Comparison of ENCODE assay signal across 1 cellular context in the genomic region with DNA sequence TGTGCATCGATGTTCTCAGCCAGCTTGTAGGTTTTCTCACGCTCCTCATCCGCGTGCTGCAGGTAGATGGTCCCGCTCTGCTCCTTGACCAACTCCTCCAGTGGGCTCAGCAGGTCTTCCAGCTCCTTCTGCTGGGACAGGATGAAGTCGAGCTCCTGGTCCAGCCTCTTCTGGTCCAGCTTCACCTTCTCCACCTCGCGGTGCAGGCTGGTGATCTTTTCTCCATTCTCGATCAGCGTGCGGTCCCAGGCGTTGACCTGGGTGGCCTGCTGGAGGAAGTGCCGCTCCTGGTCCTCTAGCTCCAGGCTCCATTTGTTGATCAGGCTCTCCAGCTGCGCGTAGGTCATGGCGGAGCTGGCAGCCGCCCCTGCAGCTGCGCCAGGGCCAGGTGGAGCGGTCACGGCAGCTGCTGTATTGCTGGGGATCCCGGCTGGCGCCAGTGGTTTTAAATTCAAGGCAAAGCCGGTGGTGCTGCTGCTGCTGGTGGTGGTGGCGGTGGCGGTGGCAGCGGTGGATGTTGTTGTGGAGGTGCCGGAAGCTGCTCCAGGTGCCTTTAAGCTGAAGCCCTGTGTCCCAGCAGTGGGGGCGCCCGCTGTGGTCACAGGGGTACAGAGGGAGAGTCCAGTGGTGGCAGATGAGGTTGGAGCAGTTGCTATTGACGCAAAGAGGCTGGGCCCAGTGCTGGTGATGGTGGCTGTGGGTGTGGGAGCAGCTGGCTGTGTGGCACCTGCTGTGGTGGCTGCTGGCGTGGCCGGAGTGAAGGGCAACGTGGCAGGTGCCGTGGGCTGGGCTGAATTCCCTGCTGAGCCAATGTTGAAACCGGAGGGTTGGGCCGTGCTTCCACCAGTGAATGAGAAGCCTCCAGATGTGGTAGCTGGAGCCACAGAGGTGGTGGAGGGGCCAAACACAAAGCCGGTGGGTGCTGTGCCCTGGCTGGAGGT.
TF ChIP-seq lines count a peak whose summit lies in the region.

No MANE protein-coding gene starts in this region.

TF ChIP-seq in GM12878, 131 proteins besides CTCF, POLR2A, EP300 and RAD21:
- no peak for TF ChIP-seq MAX (IDR thresholded peaks at IDR 0.05; ENCODE audit: low read depth, low read length)
- peak; percentile 65; the same call in 1 of the 2 replicates for TF ChIP-seq MLLT1 (IDR thresholded peaks at IDR 0.05)
